In the genomic region with DNA sequence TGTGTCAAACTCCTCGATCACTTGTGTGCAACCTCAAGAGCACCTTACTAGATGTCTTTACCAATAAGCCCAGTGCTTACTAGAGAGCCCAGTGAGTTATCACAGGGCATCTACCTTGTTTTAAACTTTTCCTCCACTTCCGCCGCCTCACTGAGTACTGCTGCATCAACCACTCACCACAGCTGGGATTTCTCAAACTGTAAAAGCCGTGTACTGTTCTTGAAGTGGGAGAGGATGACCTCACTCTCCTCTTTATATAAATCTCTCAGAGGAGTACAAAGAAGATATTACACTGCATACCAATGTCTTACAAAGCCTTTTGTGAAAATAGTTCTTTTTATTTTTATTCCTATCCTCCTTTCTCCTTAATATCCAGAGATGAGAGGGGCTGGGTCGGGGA, we compare ENCODE assay signal across 17 cellular contexts.
DNase-seq lines count a peak whose midpoint lies in the region; ATAC-seq and TF ChIP-seq lines count a peak whose summit lies in the region.
"Had no signal": no experiment of that assay in that cellular context is flagged by ENCODE, and none has a peak within 500 bp of the region (broad histone marks: within the 10 kb centered on the region; RNA-seq: fewer than 3 reads in every experiment).

No MANE protein-coding gene starts in this region.

- WGBS in heart right ventricle, 2 donors = 49 to 50% methylated on average over 5 of the region's 5 CpGs

- peak; percentile 15 for DNase-seq in ELR (ENCODE audit: low read depth)
- peak; percentile 45 for DNase-seq in adipocyte (ENCODE audit: low read depth)
- no peak for DNase-seq in heart right ventricle
- DNase-seq in sciatic nerve (ENCODE audit: low spot score) = no peak
- DNase-seq in superior temporal gyrus (ENCODE audit: extremely low spot score) = no peak
- DNase-seq in NCI-H69 (lab: John Stamatoyannopoulos, UW) = no peak
- no peak for DNase-seq in HPDE6-E6E7 (ENCODE audit: extremely low spot score)
- DNase-seq: activated CD4-positive, alpha-beta T cell treated with anti-CD3 and anti-CD28 coated beads, Interleukin-2, amount 50 U/mL, for 1 hour; activated naive CD4-positive, alpha-beta T cell treated with anti-CD3 and anti-CD28 coated beads, Interleukin-2, amount 50 U/mL, for 16 hours; activated T-cell treated with anti-CD3 and anti-CD28 coated beads for 4 hours; BE2C; foreskin melanocyte; Karpas-422; NCI-H1436 treated with DMSO at 0.1 percent for 48 hours; NCI-H446 treated with DMSO at 0.1 percent for 48 hours had no signal

- H3K9me3 ChIP-seq in adipocyte (ENCODE audit: control insufficient read depth, low read length) = no peaks in the 10 kb centered on the region
- no peaks in the 10 kb centered on the region for H3K9me3 ChIP-seq in heart right ventricle
- H3K9me3 ChIP-seq: BE2C had no signal

- ATAC-seq in heart right ventricle (peak in 7 of 8 donors; percentile 59 to 83 (median 76)), sciatic nerve (peak; percentile 58), HG03442 (IDR thresholded peaks at IDR 0.05; ENCODE audit: unreplicated experiment) (no peak)

- H3K4me3 ChIP-seq in adipocyte (ENCODE audit: low read length) = no peak overlapping the region
- no peak overlapping the region for H3K4me3 ChIP-seq in heart right ventricle
- H3K4me3 ChIP-seq: skin epidermis had no signal

- no peak for TF ChIP-seq CTCF in heart right ventricle (IDR thresholded peaks at IDR 0.05)

- H3K27ac ChIP-seq in heart right ventricle = no peak overlapping the region
- H3K27ac ChIP-seq: skin epidermis had no signal

- H3K27me3 ChIP-seq in adipocyte (replicated peaks; ENCODE audit: control insufficient read depth, insufficient read depth, low read length) (no peaks in the 10 kb centered on the region), heart right ventricle (no peaks in the 10 kb centered on the region)

- peaks cover 16% of the 10 kb centered on the region for H3K4me1 ChIP-seq in adipocyte (ENCODE audit: control insufficient read depth, insufficient read depth, low read length)
- peaks cover 0 to 12% (median 0%) of the 10 kb centered on the region in 9 donors for H3K4me1 ChIP-seq in heart right ventricle
- H3K4me1 ChIP-seq: BE2C had no signal

- intact Hi-C loops in heart right ventricle (cut with DNase I) (no loop called here), sciatic nerve (cut with DNase I) (no loop called here)

- H3K9ac ChIP-seq in adipocyte (ENCODE audit: low read length) = no peak overlapping the region

- H3K36me3 ChIP-seq in adipocyte (ENCODE audit: control insufficient read depth, insufficient read depth, low read length, severe bottlenecking) = no peaks in the 10 kb centered on the region
- H3K36me3 ChIP-seq in heart right ventricle = no peaks in the 10 kb centered on the region
- H3K36me3 ChIP-seq: BE2C had no signal

Comparison
In these comparisons a context has a peak if more than half of its experiments do, and no peak if none do; other contexts are left out.
1. DNase-seq: peak in ELR (single experiment) and adipocyte (single experiment); none in heart right ventricle (0 of 2), sciatic nerve (single experiment), superior temporal gyrus (single experiment), NCI-H69 (single experiment) and HPDE6-E6E7 (single experiment).